ENCODE assay signal across 13 cellular contexts in the genomic region with DNA sequence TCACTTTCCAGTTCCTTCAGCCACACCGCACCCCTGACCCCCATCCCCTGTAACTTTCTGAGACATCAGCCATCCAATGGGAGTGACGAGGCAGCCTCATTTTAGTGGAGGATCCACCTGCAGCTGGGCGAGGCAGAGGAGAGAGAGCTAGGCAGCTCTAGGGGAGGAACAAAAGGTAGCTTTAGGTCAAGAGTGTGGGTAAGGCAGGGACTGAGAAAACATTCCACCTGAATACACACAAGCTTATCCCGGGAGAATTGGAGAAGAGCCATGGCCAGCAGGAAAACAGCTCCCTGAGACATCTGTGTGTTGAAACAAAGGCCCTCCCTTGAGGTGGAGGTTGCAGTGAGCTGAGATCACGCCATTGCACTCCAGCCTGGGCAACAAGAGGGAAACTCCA. TPM values are rescaled to one million over a fixed set of nuclear protein-coding genes. Genes with fewer than 3 reads are reported as not detected.
A peak's percentile ranks its signal among the peaks of the same experiment; 100 is the strongest.
DNase-seq lines count a peak whose midpoint lies in the region; ATAC-seq and TF ChIP-seq lines count a peak whose summit lies in the region.
"Had no signal": no experiment of that assay in that cellular context is flagged by ENCODE, and none has a peak within 500 bp of the region (broad histone marks: within the 10 kb centered on the region; RNA-seq: fewer than 3 reads in every experiment).

No MANE protein-coding gene starts in this region.

- DNase-seq in DMS53 treated with DMSO at 0.1 percent for 48 hours (lab: John Stamatoyannopoulos, UW; ENCODE audit: unreplicated experiment) (peak; percentile 15), NCI-H2107 (lab: John Stamatoyannopoulos, UW) (peak; percentile 51), astrocyte of the hippocampus (ENCODE audit: low read depth, low spot score) (peak; percentile 58), lung (ENCODE audit: low spot score) (peak; percentile 80), NCI-H128 (lab: John Stamatoyannopoulos, UW; ENCODE audit: unreplicated experiment) (no peak), ureter (ENCODE audit: low spot score) (no peak)
- DNase-seq in activated CD4-positive, alpha-beta T cell treated with anti-CD3 and anti-CD28 coated beads, Interleukin-2, amount 10 ng/mL, durations not matched to agents 24 days and 14 days, result no peak
- DNase-seq: activated CD8-positive, alpha-beta T cell treated with anti-CD3 and anti-CD28 coated beads, Interleukin-2, amount 10 ng/mL, durations not matched to agents 7 days and 5 days; midbrain; NCI-H1105 treated with DMSO at 0.1 percent for 48 hours had no signal

- peaks cover 7 to 14% of the 10 kb centered on the region in 2 donors for H3K9me3 ChIP-seq in lung (ENCODE audit: control insufficient read depth in 2 of 2, insufficient read depth in 1 of 2, low read length in 1 of 2)

- ATAC-seq in lung (ENCODE audit: insufficient read depth, low FRiP score) (peak; percentile 76), HG03432 (IDR thresholded peaks at IDR 0.05; ENCODE audit: unreplicated experiment) (no peak)
- ATAC-seq: activated CD8-positive, alpha-beta T cell treated with anti-CD3 and anti-CD28 coated beads, Interleukin-2, amount 10 ng/mL, durations not matched to agents 7 days and 5 days had no signal

- H3K27me3 ChIP-seq in lung (ENCODE audit: control insufficient read depth, insufficient read depth), result no peaks in the 10 kb centered on the region

- H3K36me3 Mint-ChIP-seq in activated CD4-positive, alpha-beta T cell treated with anti-CD3 and anti-CD28 coated beads, Interleukin-2, amount 10 ng/mL, durations not matched to agents 24 days and 14 days (ENCODE audit: low read depth), result no peaks in the 10 kb centered on the region

- 59 to 84% methylated on average over 5 of the region's 5 CpGs for WGBS in lung, 2 donors

- peaks cover 7% of the 10 kb centered on the region for H3K4me1 Mint-ChIP-seq in activated CD4-positive, alpha-beta T cell treated with anti-CD3 and anti-CD28 coated beads, Interleukin-2, amount 10 ng/mL, durations not matched to agents 24 days and 14 days

- intact Hi-C loops in activated CD4-positive, alpha-beta T cell treated with anti-CD3 and anti-CD28 coated beads, Interleukin-2, amount 10 ng/mL, durations not matched to agents 24 days and 14 days (cut with micrococcal nuclease), result no loop called here

- no peak overlapping the region for H3K27ac ChIP-seq in lung (ENCODE audit: low read depth in 1 of 2, low read length in 1 of 2)

- TF ChIP-seq CTCF in lung (IDR thresholded peaks at IDR 0.05; ENCODE audit: control extremely low read depth, extremely low read depth), result no peak

- H3K4me3 Mint-ChIP-seq in activated CD4-positive, alpha-beta T cell treated with anti-CD3 and anti-CD28 coated beads, Interleukin-2, amount 10 ng/mL, durations not matched to agents 24 days and 14 days, result no peak overlapping the region
- H3K4me3 Mint-ChIP-seq: activated CD8-positive, alpha-beta T cell treated with anti-CD3 and anti-CD28 coated beads, Interleukin-2, amount 10 ng/mL, durations not matched to agents 7 days and 5 days had no signal

- no peaks in the 10 kb centered on the region for H3K4me1 ChIP-seq in lung (ENCODE audit: control insufficient read depth in 2 of 2, insufficient read depth in 2 of 2, low read length in 2 of 2)

- H3K27me3 Mint-ChIP-seq in activated CD4-positive, alpha-beta T cell treated with anti-CD3 and anti-CD28 coated beads, Interleukin-2, amount 10 ng/mL, durations not matched to agents 24 days and 14 days, result peaks cover 31% of the 10 kb centered on the region

- H3K36me3 ChIP-seq in lung (ENCODE audit: control insufficient read depth in 2 of 2, insufficient read depth in 2 of 2, low read length in 2 of 2), result no peaks in the 10 kb centered on the region

- H3K9me3 Mint-ChIP-seq in activated CD4-positive, alpha-beta T cell treated with anti-CD3 and anti-CD28 coated beads, Interleukin-2, amount 10 ng/mL, durations not matched to agents 24 days and 14 days, result no peaks in the 10 kb centered on the region

- no peak overlapping the region for H3K27ac Mint-ChIP-seq in activated CD4-positive, alpha-beta T cell treated with anti-CD3 and anti-CD28 coated beads, Interleukin-2, amount 10 ng/mL, durations not matched to agents 24 days and 14 days
- H3K27ac Mint-ChIP-seq: activated CD8-positive, alpha-beta T cell treated with anti-CD3 and anti-CD28 coated beads, Interleukin-2, amount 10 ng/mL, durations not matched to agents 7 days and 5 days had no signal

- H3K4me3 ChIP-seq in lung, result no peak overlapping the region

RNA-seq across cellular contexts. Expression of a gene that starts 6.7 kb away (rescaled TPM):
- total RNA-seq in lung (1 to 10 TPM in 1 of 2 donors, under 1 TPM in 1; 0.34 to 3.8 TPM), ureter (0.49 TPM)
- 1 to 10 TPM; 1.5 TPM for polyA plus RNA-seq in lung
- 0.24 and 0.42 TPM in 2 replicates for total RNA-seq in activated CD4-positive, alpha-beta T cell treated with anti-CD3 and anti-CD28 coated beads, Interleukin-2, amount 10 ng/mL, durations not matched to agents 24 days and 14 days
- total RNA-seq: activated CD8-positive, alpha-beta T cell treated with anti-CD3 and anti-CD28 coated beads, Interleukin-2, amount 10 ng/mL, durations not matched to agents 7 days and 5 days; subcutaneous adipose tissue had no signal

RNA-seq across cellular contexts. Expression of a gene that starts 33.4 kb away (rescaled TPM):
- total RNA-seq in lung (not detected), ureter (not detected)
- under 1 TPM in 1 of 2 donors, not detected in 1; 0.03 TPM for polyA plus RNA-seq in lung
- not detected in 2 replicates for total RNA-seq in activated CD4-positive, alpha-beta T cell treated with anti-CD3 and anti-CD28 coated beads, Interleukin-2, amount 10 ng/mL, durations not matched to agents 24 days and 14 days
- total RNA-seq: activated CD8-positive, alpha-beta T cell treated with anti-CD3 and anti-CD28 coated beads, Interleukin-2, amount 10 ng/mL, durations not matched to agents 7 days and 5 days; SK-MEL-5; subcutaneous adipose tissue had no signal

Comparison
In these comparisons a context has a peak if more than half of its experiments do, and no peak if none do; other contexts are left out.
1. DNase-seq: peak in DMS53 treated with DMSO at 0.1 percent for 48 hours (single experiment), NCI-H2107 (single experiment), astrocyte of the hippocampus (single experiment) and lung (single experiment); none in NCI-H128 (single experiment), activated CD4-positive, alpha-beta T cell treated with anti-CD3 and anti-CD28 coated beads, Interleukin-2, amount 10 ng/mL, durations not matched to agents 24 days and 14 days (single experiment) and ureter (single experiment).